ENCODE assay signal across 1 cellular context in genomic region chr17:79627766-79628690, GRCh38.
TF ChIP-seq lines count a peak whose summit lies in the region.

No MANE protein-coding gene starts in this region.

TF ChIP-seq in HepG2, 621 proteins besides CTCF, POLR2A, EP300 and RAD21 (continued from another document):
- no peak for TF ChIP-seq THAP7 (CRISPR knock-in tag; IDR thresholded peaks at IDR 0.05)
- no peak for TF ChIP-seq ZFP1 (CRISPR knock-in tag; IDR thresholded peaks at IDR 0.05)
